ENCODE assay signal across 29 cellular contexts in the genomic region with DNA sequence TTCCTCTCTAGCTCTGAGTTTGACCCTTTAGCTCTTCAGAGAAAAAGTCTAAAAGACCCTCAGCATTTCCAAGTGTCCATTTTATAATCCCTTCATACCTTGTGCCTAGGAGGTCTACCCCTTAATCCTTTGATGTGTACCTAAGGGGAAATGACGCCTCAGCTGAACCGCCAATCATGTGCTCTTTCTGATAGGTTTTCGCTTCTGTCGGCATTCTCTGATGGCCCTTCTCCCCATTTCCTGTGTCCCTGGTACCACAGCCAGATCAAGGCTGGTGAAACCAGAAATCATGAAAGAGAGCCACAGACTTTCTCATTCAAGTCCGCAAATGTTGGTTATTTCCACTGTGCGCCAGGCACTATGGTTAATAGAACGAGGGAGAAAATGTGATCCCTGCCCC.
"Had no signal": no experiment of that assay in that cellular context is flagged by ENCODE, and none has a peak within 500 bp of the region (broad histone marks: within the 10 kb centered on the region; RNA-seq: fewer than 3 reads in every experiment).

No MANE protein-coding gene starts in this region.

- H3K9me3 Mint-ChIP-seq: stimulated activated effector memory CD8-positive, alpha-beta T cell treated with anti-CD3 and anti-CD28 coated beads, Interleukin-12 subunit alpha, Interleukin-12 subunit beta, amount 100 ng/mL, for 72 hours; stimulated activated memory B cell treated with anti-CD40 and anti-IgM and Interleukin-4, amounts not matched to agents 10 μg/mL and 1 μg/mL and 100 μg/mL, for 72 hours; stimulated activated naive B cell treated with anti-CD40 and anti-IgM and Interleukin-4, amounts not matched to agents 10 μg/mL and 1 μg/mL and 100 μg/mL, for 72 hours; stimulated activated naive CD8-positive, alpha-beta T cell treated with anti-CD3 and anti-CD28 coated beads, Interleukin-15, amount 100 ng/mL, for 72 hours; stimulated activated naive CD8-positive, alpha-beta T cell treated with anti-CD3 and anti-CD28 coated beads, Interleukin-15, Interleukin-2, amounts not matched to agents 100 ng/mL and 50 ng/mL, for 24 hours; type B pancreatic cell had no signal

- H3K9me3 ChIP-seq: stomach, suprapubic skin, testis, thoracic aorta, thyroid gland, tibial artery, tibial nerve, transverse colon, upper lobe of left lung, upper lobe of right lung, uterus, vagina had no signal

- H3K36me3 Mint-ChIP-seq: stimulated activated effector memory CD8-positive, alpha-beta T cell treated with anti-CD3 and anti-CD28 coated beads, Interleukin-12 subunit alpha, Interleukin-12 subunit beta, amount 100 ng/mL, for 72 hours had no signal

- H3K27ac Mint-ChIP-seq: stimulated activated effector memory CD8-positive, alpha-beta T cell treated with anti-CD3 and anti-CD28 coated beads, Interleukin-12 subunit alpha, Interleukin-12 subunit beta, amount 100 ng/mL, for 72 hours; stimulated activated memory B cell treated with anti-CD40 and anti-IgM and Interleukin-4, amounts not matched to agents 10 μg/mL and 1 μg/mL and 100 μg/mL, for 72 hours; stimulated activated naive B cell treated with anti-CD40 and anti-IgM and Interleukin-4, amounts not matched to agents 10 μg/mL and 1 μg/mL and 100 μg/mL, for 72 hours; stimulated activated naive CD8-positive, alpha-beta T cell treated with anti-CD3 and anti-CD28 coated beads, Interleukin-15, amount 100 ng/mL, for 72 hours; stimulated activated naive CD8-positive, alpha-beta T cell treated with anti-CD3 and anti-CD28 coated beads, Interleukin-15, Interleukin-2, amounts not matched to agents 100 ng/mL and 50 ng/mL, for 24 hours; type B pancreatic cell had no signal

- H3K36me3 ChIP-seq: stomach, suprapubic skin, thoracic aorta, thyroid gland, tibial artery, tibial nerve, transverse colon, upper lobe of left lung, upper lobe of right lung, uterus, vagina had no signal

- H3K4me3 Mint-ChIP-seq: stimulated activated effector memory CD8-positive, alpha-beta T cell treated with anti-CD3 and anti-CD28 coated beads, Interleukin-12 subunit alpha, Interleukin-12 subunit beta, amount 100 ng/mL, for 72 hours; stimulated activated memory B cell treated with anti-CD40 and anti-IgM and Interleukin-4, amounts not matched to agents 10 μg/mL and 1 μg/mL and 100 μg/mL, for 72 hours; stimulated activated naive B cell treated with anti-CD40 and anti-IgM and Interleukin-4, amounts not matched to agents 10 μg/mL and 1 μg/mL and 100 μg/mL, for 72 hours; stimulated activated naive CD8-positive, alpha-beta T cell treated with anti-CD3 and anti-CD28 coated beads, Interleukin-15, amount 100 ng/mL, for 72 hours; stimulated activated naive CD8-positive, alpha-beta T cell treated with anti-CD3 and anti-CD28 coated beads, Interleukin-15, Interleukin-2, amounts not matched to agents 100 ng/mL and 50 ng/mL, for 24 hours; type B pancreatic cell had no signal

- H3K4me3 ChIP-seq: stomach, suprapubic skin, testis, thoracic aorta, thyroid gland, tibial artery, tibial nerve, transverse colon, upper lobe of left lung, upper lobe of right lung, uterus, vagina had no signal

- H3K27ac ChIP-seq: stomach, suprapubic skin, testis, thoracic aorta, thyroid gland, tibial artery, tibial nerve, transverse colon, upper lobe of left lung, upper lobe of right lung, uterus, vagina had no signal

- H3K27me3 ChIP-seq: stomach, suprapubic skin, testis, thyroid gland, tibial artery, tibial nerve, transverse colon, upper lobe of left lung, upper lobe of right lung, uterus, vagina had no signal

- H3K4me1 Mint-ChIP-seq: stimulated activated effector memory CD8-positive, alpha-beta T cell treated with anti-CD3 and anti-CD28 coated beads, Interleukin-12 subunit alpha, Interleukin-12 subunit beta, amount 100 ng/mL, for 72 hours; stimulated activated memory B cell treated with anti-CD40 and anti-IgM and Interleukin-4, amounts not matched to agents 10 μg/mL and 1 μg/mL and 100 μg/mL, for 72 hours; stimulated activated naive B cell treated with anti-CD40 and anti-IgM and Interleukin-4, amounts not matched to agents 10 μg/mL and 1 μg/mL and 100 μg/mL, for 72 hours had no signal

- ATAC-seq: stimulated activated effector memory CD8-positive, alpha-beta T cell treated with anti-CD3 and anti-CD28 coated beads, Interleukin-12 subunit alpha, Interleukin-12 subunit beta, amount 100 ng/mL, for 72 hours; stimulated activated memory B cell treated with anti-CD40 and anti-IgM and Interleukin-4, amounts not matched to agents 10 μg/mL and 1 μg/mL and 100 μg/mL, for 72 hours; stimulated activated naive B cell treated with anti-CD40 and anti-IgM and Interleukin-4, amounts not matched to agents 10 μg/mL and 1 μg/mL and 100 μg/mL, for 72 hours; stimulated activated naive CD8-positive, alpha-beta T cell treated with anti-CD3 and anti-CD28 coated beads, Interleukin-15, amount 100 ng/mL, for 72 hours; stimulated activated naive CD8-positive, alpha-beta T cell treated with anti-CD3 and anti-CD28 coated beads, Interleukin-15, Interleukin-2, amounts not matched to agents 100 U/mL and 50 U/mL, for 24 hours; upper lobe of right lung had no signal

- DNase-seq: stimulated activated CD4-positive, alpha-beta T cell treated with anti-CD3 and anti-CD28 coated beads, Interleukin-2, amount 100 ng/mL, for 48 hours; stimulated activated CD4-positive, alpha-beta T cell treated with anti-CD3 and anti-CD28 coated beads, Interleukin-4, amount 100 ng/mL, for 1 hour; stimulated activated CD4-positive, alpha-beta T cell treated with anti-CD3 and anti-CD28 coated beads, Interleukin-4, amount 100 ng/mL, for 24 hours; stimulated activated CD4-positive, alpha-beta T cell treated with anti-CD3 and anti-CD28 coated beads, Interleukin-4, amount 100 ng/mL, for 4 hours; stimulated activated CD8-positive, alpha-beta memory T cell treated with anti-CD3 and anti-CD28 coated beads, Interleukin-4, amount 100 ng/mL, for 48 hours; stimulated activated naive B cell treated with anti-CD40 and anti-IgM and Interleukin-4, amounts not matched to agents 10 μg/mL and 1 μg/mL and 100 μg/mL, for 72 hours; stimulated activated naive CD4-positive, alpha-beta T cell; stimulated activated naive CD4-positive, alpha-beta T cell treated with Interleukin-2 at 50 U/mL for 16 hours; stimulated activated naive CD8-positive, alpha-beta T cell treated with anti-CD3 and anti-CD28 coated beads, Interleukin-15, amount 100 ng/mL, for 72 hours; stimulated activated naive CD8-positive, alpha-beta T cell treated with anti-CD3 and anti-CD28 coated beads, Interleukin-15, Interleukin-2, amounts not matched to agents 100 U/mL and 50 U/mL, for 24 hours; stomach; substantia nigra; testis; thyroid gland; tibial artery; transverse colon; trophoblast cell; upper lobe of left lung; upper lobe of right lung; uterus had no signal

- H3K27me3 Mint-ChIP-seq: stimulated activated memory B cell treated with anti-CD40 and anti-IgM and Interleukin-4, amounts not matched to agents 10 μg/mL and 1 μg/mL and 100 μg/mL, for 72 hours; stimulated activated naive B cell treated with anti-CD40 and anti-IgM and Interleukin-4, amounts not matched to agents 10 μg/mL and 1 μg/mL and 100 μg/mL, for 72 hours; stimulated activated naive CD8-positive, alpha-beta T cell treated with anti-CD3 and anti-CD28 coated beads, Interleukin-15, amount 100 ng/mL, for 72 hours; stimulated activated naive CD8-positive, alpha-beta T cell treated with anti-CD3 and anti-CD28 coated beads, Interleukin-15, Interleukin-2, amounts not matched to agents 100 ng/mL and 50 ng/mL, for 24 hours; type B pancreatic cell had no signal

- FAIRE-seq: urothelium cell line had no signal

- H3K4me1 ChIP-seq: stomach, suprapubic skin, testis, thyroid gland, tibial artery, tibial nerve, transverse colon, upper lobe of left lung, upper lobe of right lung, uterus, vagina had no signal
